In genomic region chr1:6582370-6582769, GRCh38 we compare ENCODE assay signal across 11 cellular contexts. TPM values are rescaled to one million over a fixed set of nuclear protein-coding genes. Genes with fewer than 3 reads are reported as not detected.
DNase-seq lines count a peak whose midpoint lies in the region; ATAC-seq and TF ChIP-seq lines count a peak whose summit lies in the region.
"Had no signal": no experiment of that assay in that cellular context is flagged by ENCODE, and none has a peak within 500 bp of the region (broad histone marks: within the 10 kb centered on the region; RNA-seq: fewer than 3 reads in every experiment).

No MANE protein-coding gene starts in this region.

- DNase-seq in NCI-H526 (lab: John Stamatoyannopoulos, UW) (peak; percentile 56 to 66), NCI-H526 treated with DMSO at 0.1 percent for 48 hours (lab: John Stamatoyannopoulos, UW) (no peak), SW480 (ENCODE audit: low spot score) (peak; percentile 36), left ventricle myocardium inferior (no peak), NCI-H187 (lab: John Stamatoyannopoulos, UW) (no peak)
- DNase-seq: NCI-H1436 treated with DMSO at 0.1 percent for 48 hours, retina had no signal

- ATAC-seq in gastroesophageal sphincter: no peak
- no peak for ATAC-seq in GM18502 (IDR thresholded peaks at IDR 0.05; ENCODE audit: poor library complexity, unreplicated experiment)

- no peaks in the 10 kb centered on the region for H3K9me3 ChIP-seq in gastroesophageal sphincter
- H3K9me3 ChIP-seq in skeletal muscle tissue (ENCODE audit: control insufficient read depth in 3 of 3, low read length in 3 of 3): no peaks in the 10 kb centered on the region
- no peaks in the 10 kb centered on the region for H3K9me3 ChIP-seq in left ventricle myocardium inferior (replicated peaks)

- intact Hi-C loops in left ventricle myocardium inferior (cut with micrococcal nuclease): no loop called here

- no peak overlapping the region for H3K9ac ChIP-seq in skeletal muscle tissue (ENCODE audit: low read depth in 1 of 3, low read length in 3 of 3)

- H3K4me3 ChIP-seq in gastroesophageal sphincter (no peak overlapping the region), skeletal muscle tissue (ENCODE audit: low read length in 3 of 3) (no peak overlapping the region), left ventricle myocardium inferior (no peak overlapping the region)
- H3K4me3 ChIP-seq: coronary artery had no signal

- no peak for TF ChIP-seq POLR2A in gastroesophageal sphincter (IDR thresholded peaks at IDR 0.05)

- TF ChIP-seq CTCF in gastroesophageal sphincter (IDR thresholded peaks at IDR 0.05): no peak
- no peak for TF ChIP-seq CTCF in left ventricle myocardium inferior (IDR thresholded peaks at IDR 0.05; ENCODE audit: borderline replicate concordance)

- H3K27ac ChIP-seq in gastroesophageal sphincter (peak overlapping the region in 3 of 4 donors; percentile 96 to 97 (median 97)), skeletal muscle tissue (ENCODE audit: low read depth, low read length) (peak overlapping the region; percentile 19), left ventricle myocardium inferior (replicated peaks) (no peak overlapping the region)
- H3K27ac ChIP-seq: coronary artery had no signal

- peaks cover 0 to 14% of the 10 kb centered on the region in 2 donors for H3K36me3 ChIP-seq in gastroesophageal sphincter
- peaks cover 0 to 3% (median 0%) of the 10 kb centered on the region in 3 donors for H3K36me3 ChIP-seq in skeletal muscle tissue (ENCODE audit: control insufficient read depth in 3 of 3, insufficient read depth in 3 of 3, low read length in 3 of 3)
- peaks cover under 1% of the 10 kb centered on the region for H3K36me3 ChIP-seq in left ventricle myocardium inferior

- H3K27me3 ChIP-seq in gastroesophageal sphincter: no peaks in the 10 kb centered on the region
- no peaks in the 10 kb centered on the region for H3K27me3 ChIP-seq in skeletal muscle tissue (ENCODE audit: control insufficient read depth in 3 of 3, insufficient read depth in 3 of 3, low read length in 3 of 3)
- H3K27me3 ChIP-seq in left ventricle myocardium inferior (ENCODE audit: low read depth): no peaks in the 10 kb centered on the region

- H3K4me1 ChIP-seq in gastroesophageal sphincter (peaks cover 0 to 59% (median 22%) of the 10 kb centered on the region in 3 donors), skeletal muscle tissue (ENCODE audit: control insufficient read depth in 3 of 3, insufficient read depth in 3 of 3, low read length in 3 of 3) (peaks cover 48 to 67% (median 67%) of the 10 kb centered on the region in 3 donors), left ventricle myocardium inferior (peaks cover 88% of the 10 kb centered on the region)

- WGBS in gastroesophageal sphincter (ENCODE audit: low coverage in 1 of 2), 2 donors: no CpG with 5 or more reads among the region's 1 CpG

- TF ChIP-seq EP300 in gastroesophageal sphincter (IDR thresholded peaks at IDR 0.05): no peak

RNA-seq across cellular contexts. Expression of gene ZBTB48, which starts 2.6 kb away (rescaled TPM):
- total RNA-seq in gastroesophageal sphincter (10 to 100 TPM; 12.7 to 17.7 (median 14.1) TPM), skeletal muscle tissue (10.4 TPM), left ventricle myocardium inferior (12.9 TPM)

RNA-seq across cellular contexts. Expression of gene KLHL21, which starts 20.3 kb away (rescaled TPM):
- total RNA-seq in gastroesophageal sphincter: 100 to 1,000 TPM in 2 of 4 donors, 10 to 100 TPM in 2; 83.6 to 131 (median 101) TPM
- total RNA-seq in skeletal muscle tissue: 27.1 TPM
- 83.7 TPM for total RNA-seq in left ventricle myocardium inferior

RNA-seq across cellular contexts. Expression of gene TAS1R1, which starts 27.3 kb away (rescaled TPM):
- total RNA-seq in gastroesophageal sphincter: not detected
- 5.7 TPM for total RNA-seq in skeletal muscle tissue
- not detected for total RNA-seq in left ventricle myocardium inferior

RNA-seq across cellular contexts. Expression of gene NOL9, which starts 28.1 kb away (rescaled TPM):
- total RNA-seq in gastroesophageal sphincter (10 to 100 TPM; 21.2 to 32.2 (median 25.7) TPM), skeletal muscle tissue (24.0 TPM), left ventricle myocardium inferior (13.4 TPM)

RNA-seq across cellular contexts. Expression of gene PHF13, which starts 31.2 kb away (rescaled TPM):
- 10 to 100 TPM; 19.8 to 22.8 (median 20.5) TPM for total RNA-seq in gastroesophageal sphincter
- 17.7 TPM for total RNA-seq in skeletal muscle tissue
- 6.8 TPM for total RNA-seq in left ventricle myocardium inferior

Comparison
In these comparisons a context has a peak if more than half of its experiments do, and no peak if none do; other contexts are left out.
1. DNase-seq: peak in NCI-H526 (2 of 2) and SW480 (single experiment); none in NCI-H526 treated with DMSO at 0.1 percent for 48 hours (single experiment), left ventricle myocardium inferior (single experiment) and NCI-H187 (0 of 2).